1 cellular context compared by ENCODE assay signal in genomic region chr17:74960739-74961342, GRCh38.
TF ChIP-seq lines count a peak whose summit lies in the region.

No MANE protein-coding gene starts in this region.

TF ChIP-seq in K562, 482 proteins besides CTCF, POLR2A, EP300 and RAD21 (continued from another document and continues in another):
- peak; percentile 82; the same call in 1 of the 2 replicates for TF ChIP-seq ZNF609 (CRISPR knock-in tag; IDR thresholded peaks at IDR 0.05; ENCODE audit: borderline replicate concordance)
- 0 out of 2 replicates have a peak, but pooled peaks have one; percentile 62 for TF ChIP-seq CLOCK (CRISPR knock-in tag; IDR thresholded peaks at IDR 0.05; ENCODE audit: borderline replicate concordance)
- peak; percentile 98 for TF ChIP-seq MAX (CRISPR knock-in tag; IDR thresholded peaks at IDR 0.05)
- TF ChIP-seq ZC3H8 (IDR thresholded peaks at IDR 0.05), result no peak
- no peak for TF ChIP-seq HNRNPUL1 (IDR thresholded peaks at IDR 0.05; ENCODE audit: low read length)
- TF ChIP-seq THAP7 (CRISPR knock-in tag; IDR thresholded peaks at IDR 0.05), result no peak
- peak; percentile 78 for TF ChIP-seq ZBTB33 (CRISPR knock-in tag; IDR thresholded peaks at IDR 0.05)
- no peak for TF ChIP-seq FOXJ3 (CRISPR knock-in tag; IDR thresholded peaks at IDR 0.05)
- TF ChIP-seq MNT (conservative IDR thresholded peaks at IDR 0.05), result peak; percentile 95 to 96
- peak; percentile 27; the same call in 1 of the 2 replicates for TF ChIP-seq STAT5A (IDR thresholded peaks at IDR 0.05; ENCODE audit: borderline replicate concordance, low read length)
- no peak for TF ChIP-seq ETV6 (IDR thresholded peaks at IDR 0.05; ENCODE audit: borderline replicate concordance in 1 of 2, low read depth in 2 of 2, low read length in 1 of 2)
- peak; percentile 43; the same call in 1 of the 2 replicates for TF ChIP-seq ETV6 (CRISPR knock-in tag; IDR thresholded peaks at IDR 0.05; ENCODE audit: borderline replicate concordance)
- no peak for TF ChIP-seq CHD7 (IDR thresholded peaks at IDR 0.05; ENCODE audit: low read depth, low read length)
- TF ChIP-seq C11orf30 (IDR thresholded peaks at IDR 0.05; ENCODE audit: low read depth), result no peak
- 0 out of 2 replicates have a peak, but pooled peaks have one; percentile 24 for TF ChIP-seq ZFP1 (CRISPR knock-in tag; IDR thresholded peaks at IDR 0.05)
- TF ChIP-seq ZKSCAN1 (IDR thresholded peaks at IDR 0.05; ENCODE audit: low read depth, low read length), result 0 out of 2 replicates have a peak, but pooled peaks have one; percentile 33
- TF ChIP-seq MIER1 (IDR thresholded peaks at IDR 0.05; ENCODE audit: low read depth), result peak; percentile 72; the same call in 1 of the 2 replicates
- TF ChIP-seq WHSC1 (IDR thresholded peaks at IDR 0.05; ENCODE audit: low read length), result no peak
- TF ChIP-seq L3MBTL2 (IDR thresholded peaks at IDR 0.05), result peak; percentile 99
- TF ChIP-seq ZHX1 (conservative IDR thresholded peaks at IDR 0.05; ENCODE audit: low read length), result 0 out of 2 replicates have a peak, but pooled peaks have one; percentile 71
- no peak for TF ChIP-seq ZNF75A (CRISPR knock-in tag; IDR thresholded peaks at IDR 0.05)
- TF ChIP-seq ZC3H11A (IDR thresholded peaks at IDR 0.05; ENCODE audit: low read depth, low read length), result no peak
- TF ChIP-seq KAT8 (IDR thresholded peaks at IDR 0.05; ENCODE audit: low read depth), result no peak
- no peak for TF ChIP-seq TCF3 (CRISPR knock-in tag; IDR thresholded peaks at IDR 0.05)
